ENCODE assay signal across 1 cellular context in genomic region chr17:40075216-40076100, GRCh38.
A peak's percentile ranks its signal among the peaks of the same experiment; 100 is the strongest.
TF ChIP-seq lines count a peak whose summit lies in the region.

No MANE protein-coding gene starts in this region.

TF ChIP-seq in HepG2, 621 proteins besides CTCF, POLR2A, EP300 and RAD21 (continued from another document and continues in another):
- TF ChIP-seq HNF1A (IDR thresholded peaks at IDR 0.05; ENCODE audit: low read depth) (no peak; the same call in 1 of the 2 replicates), HNF1A (CRISPR knock-in tag; IDR thresholded peaks at IDR 0.05; ENCODE audit: borderline replicate concordance) (no peak), JUNB (CRISPR knock-in tag; IDR thresholded peaks at IDR 0.05; ENCODE audit: borderline replicate concordance) (0 out of 2 replicates have a peak, but pooled peaks have one; percentile 41), ZNF235 (CRISPR knock-in tag; IDR thresholded peaks at IDR 0.05; ENCODE audit: borderline replicate concordance) (no peak), SETDB1 (CRISPR knock-in tag; IDR thresholded peaks at IDR 0.05; ENCODE audit: borderline replicate concordance) (no peak), ZSCAN9 (CRISPR knock-in tag; IDR thresholded peaks at IDR 0.05; ENCODE audit: borderline replicate concordance) (no peak), ELF1 (CRISPR knock-in tag; IDR thresholded peaks at IDR 0.05) (peak; percentile 35; the same call in 1 of the 2 replicates), STAT5B (CRISPR knock-in tag; IDR thresholded peaks at IDR 0.05) (no peak), BHLHE40 (IDR thresholded peaks at IDR 0.05; ENCODE audit: low read length) (peak; percentile 58; the same call in 1 of the 2 replicates), NFE2L2 (IDR thresholded peaks at IDR 0.05; ENCODE audit: low read length) (no peak), ZBTB2 (CRISPR knock-in tag; IDR thresholded peaks at IDR 0.05; ENCODE audit: low read depth) (0 out of 2 replicates have a peak, but pooled peaks have one; percentile 57), HMGA1 (CRISPR knock-in tag; conservative IDR thresholded peaks at IDR 0.05) (no peak), ZNF780A (CRISPR knock-in tag; IDR thresholded peaks at IDR 0.05) (no peak), NR2F1 (CRISPR knock-in tag; IDR thresholded peaks at IDR 0.05) (peak in 1 of 2 experiments; percentile 22; a peak in 2 of 4 replicates), NFRKB (IDR thresholded peaks at IDR 0.05) (no peak), HES4 (CRISPR knock-in tag; IDR thresholded peaks at IDR 0.05; ENCODE audit: borderline replicate concordance) (no peak), SNAI1 (CRISPR knock-in tag; IDR thresholded peaks at IDR 0.05; ENCODE audit: borderline replicate concordance) (no peak), ZFP62 (CRISPR knock-in tag; IDR thresholded peaks at IDR 0.05) (no peak), RNF2 (conservative IDR thresholded peaks at IDR 0.05; ENCODE audit: low read depth) (no peak), CBX5 (CRISPR knock-in tag; IDR thresholded peaks at IDR 0.05; ENCODE audit: borderline replicate concordance) (peak; percentile 77; the same call in 1 of the 2 replicates), ZNF10 (CRISPR knock-in tag; IDR thresholded peaks at IDR 0.05; ENCODE audit: borderline replicate concordance, low read depth) (no peak), ZNF75D (CRISPR knock-in tag; IDR thresholded peaks at IDR 0.05; ENCODE audit: borderline replicate concordance) (no peak), JARID2 (CRISPR knock-in tag; IDR thresholded peaks at IDR 0.05; ENCODE audit: insufficient replicate concordance) (no peak), MTA1 (CRISPR knock-in tag; IDR thresholded peaks at IDR 0.05; ENCODE audit: borderline replicate concordance) (peak; percentile 89; the same call in 1 of the 2 replicates), CBX1 (IDR thresholded peaks at IDR 0.05; ENCODE audit: low read depth) (peak; percentile 27), AGO1 (IDR thresholded peaks at IDR 0.05; ENCODE audit: low read depth, low read length, poor library complexity, severe bottlenecking) (no peak), ZNF564 (CRISPR knock-in tag; IDR thresholded peaks at IDR 0.05) (peak; percentile 53; the same call in 1 of the 2 replicates), ZNF547 (CRISPR knock-in tag; IDR thresholded peaks at IDR 0.05) (no peak; the same call in none of the 2 replicates), THAP8 (CRISPR knock-in tag; IDR thresholded peaks at IDR 0.05; ENCODE audit: borderline replicate concordance) (no peak), PRMT3 (CRISPR knock-in tag; IDR thresholded peaks at IDR 0.05; ENCODE audit: borderline replicate concordance, low read depth) (no peak), HCFC1 (IDR thresholded peaks at IDR 0.05; ENCODE audit: low read depth, low read length) (no peak), TFAP4 (IDR thresholded peaks at IDR 0.05; ENCODE audit: borderline replicate concordance, low read depth) (no peak), LCORL (IDR thresholded peaks at IDR 0.05) (no peak), LCORL (CRISPR knock-in tag; IDR thresholded peaks at IDR 0.05) (peak; percentile 58; the same call in 1 of the 2 replicates), ZNF253 (CRISPR knock-in tag; IDR thresholded peaks at IDR 0.05; ENCODE audit: borderline replicate concordance) (no peak), BCL3 (CRISPR knock-in tag; IDR thresholded peaks at IDR 0.05) (peak; percentile 53; the same call in 1 of the 2 replicates), ZNF574 (CRISPR knock-in tag; IDR thresholded peaks at IDR 0.05) (no peak; the same call in 1 of the 2 replicates), SPEN (CRISPR knock-in tag; IDR thresholded peaks at IDR 0.05; ENCODE audit: low read depth) (peak; percentile 49; the same call in 1 of the 2 replicates), ATM (IDR thresholded peaks at IDR 0.05; ENCODE audit: borderline replicate concordance) (no peak), TEAD2 (CRISPR knock-in tag; IDR thresholded peaks at IDR 0.05) (no peak), THAP9 (CRISPR knock-in tag; IDR thresholded peaks at IDR 0.05; ENCODE audit: borderline replicate concordance) (peak; percentile 19; the same call in 1 of the 2 replicates), SRF (IDR thresholded peaks at IDR 0.05; ENCODE audit: low read depth, low read length) (peak; percentile 33; the same call in 1 of the 2 replicates), ZNF484 (CRISPR knock-in tag; IDR thresholded peaks at IDR 0.05; ENCODE audit: borderline replicate concordance, low read depth) (no peak), TRIM24 (CRISPR knock-in tag; IDR thresholded peaks at IDR 0.05) (0 out of 2 replicates have a peak, but pooled peaks have one; percentile 14), SP4 (CRISPR knock-in tag; IDR thresholded peaks at IDR 0.05) (peak; percentile 27; the same call in 1 of the 2 replicates), ZNF713 (CRISPR knock-in tag; IDR thresholded peaks at IDR 0.05) (no peak), EZH2 (conservative IDR thresholded peaks at IDR 0.05; ENCODE audit: low read depth, low read length) (no peak), ZNF264 (CRISPR knock-in tag; IDR thresholded peaks at IDR 0.05) (no peak), SMAD1 (CRISPR knock-in tag; IDR thresholded peaks at IDR 0.05; ENCODE audit: borderline replicate concordance, low read depth) (no peak; the same call in 1 of the 2 replicates), TOPORS (CRISPR knock-in tag; IDR thresholded peaks at IDR 0.05) (0 out of 2 replicates have a peak, but pooled peaks have one; percentile 66), FOSL2 (CRISPR knock-in tag; IDR thresholded peaks at IDR 0.05) (peak; percentile 24; the same call in 1 of the 2 replicates), HIVEP1 (CRISPR knock-in tag; IDR thresholded peaks at IDR 0.05) (peak; percentile 84; the same call in 1 of the 2 replicates), ZNF792 (CRISPR knock-in tag; IDR thresholded peaks at IDR 0.05) (peak; percentile 30; the same call in 1 of the 2 replicates)
